ENCODE assay signal across 13 cellular contexts in the genomic region with DNA sequence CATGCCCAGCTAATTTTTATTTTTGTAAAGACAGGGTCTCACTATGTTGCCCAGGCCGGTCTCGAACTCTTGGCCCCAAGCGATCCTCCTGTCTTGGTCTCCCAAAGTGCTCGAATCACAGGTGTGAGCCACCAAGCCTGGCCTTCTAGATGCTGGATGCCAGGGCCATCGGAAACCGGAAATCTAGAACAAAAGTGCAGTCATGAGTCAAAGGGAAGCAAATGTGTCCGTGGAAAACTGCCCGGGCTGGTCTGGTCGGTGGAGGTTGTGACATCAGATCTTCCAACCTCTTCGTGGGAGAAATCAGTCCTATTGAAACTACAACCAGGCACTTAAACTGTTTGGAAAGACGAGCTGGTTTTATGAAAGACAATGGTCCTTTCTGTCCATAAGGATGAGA.
"Had no signal": no experiment of that assay in that cellular context is flagged by ENCODE, and none has a peak within 500 bp of the region (broad histone marks: within the 10 kb centered on the region; RNA-seq: fewer than 3 reads in every experiment).

No MANE protein-coding gene starts in this region.

- DNase-seq: activated CD4-positive, alpha-beta memory T cell treated with anti-CD3 and anti-CD28 coated beads for 36 hours; activated CD8-positive, alpha-beta memory T cell treated with anti-CD3 and anti-CD28 coated beads, Interleukin-2, amount 10 ng/mL, durations not matched to agents 7 days and 5 days; activated naive CD4-positive, alpha-beta T cell treated with anti-CD3 and anti-CD28 coated beads, Interleukin-2, amount 10 ng/mL, durations not matched to agents 7 days and 5 days; activated T-cell treated with anti-CD3 and anti-CD28 coated beads, Interleukin-2, amount 50 U/mL, for 1 hour; dermis blood vessel endothelial cell; effector memory CD8-positive, alpha-beta T cell; gastrocnemius medialis; kidney; left ventricle myocardium inferior; naive thymus-derived CD8-positive, alpha-beta T cell; stimulated activated CD4-positive, alpha-beta T cell treated with anti-CD3 and anti-CD28 coated beads, Interleukin-1b, Interleukin-23, amount 100 ng/mL, for 48 hours had no signal

- H3K4me3 ChIP-seq: gastrocnemius medialis, left ventricle myocardium inferior, thoracic aorta had no signal

- ATAC-seq: activated CD8-positive, alpha-beta memory T cell treated with anti-CD3 and anti-CD28 coated beads, Interleukin-2, amount 10 ng/mL, durations not matched to agents 7 days and 5 days; effector memory CD8-positive, alpha-beta T cell; gastrocnemius medialis; naive thymus-derived CD8-positive, alpha-beta T cell had no signal

- H3K4me1 ChIP-seq: gastrocnemius medialis, left ventricle myocardium inferior had no signal

- H3K27ac ChIP-seq: gastrocnemius medialis, left ventricle myocardium inferior, thoracic aorta, VCaP had no signal

- H3K36me3 ChIP-seq: gastrocnemius medialis, left ventricle myocardium inferior, thoracic aorta had no signal

- H3K9me3 ChIP-seq: gastrocnemius medialis, thoracic aorta had no signal

- H3K27me3 ChIP-seq: gastrocnemius medialis had no signal
